Comparison of ENCODE assay signal across 39 cellular contexts in the genomic region with DNA sequence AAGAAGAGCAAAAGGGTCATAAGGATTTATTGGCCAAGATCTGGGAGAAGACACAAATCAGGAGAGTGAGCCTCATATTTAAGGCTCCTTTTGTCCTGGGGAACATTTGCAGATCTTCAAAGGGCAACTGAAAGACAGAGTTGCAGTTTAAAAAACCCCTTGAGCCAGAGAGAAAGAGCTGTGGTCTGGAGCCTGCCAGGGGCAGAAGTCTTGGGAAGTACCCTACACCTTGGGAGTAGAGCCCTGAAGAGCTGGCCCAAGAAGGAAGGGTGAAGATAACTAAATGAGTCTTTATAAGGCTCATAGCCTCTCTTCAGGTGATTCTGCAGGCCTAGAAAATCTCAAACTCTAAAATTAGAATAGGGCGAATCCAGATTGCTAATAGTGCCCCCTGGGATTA. TPM values are rescaled to one million over a fixed set of nuclear protein-coding genes. Genes with fewer than 3 reads are reported as not detected.
"Had no signal": no experiment of that assay in that cellular context is flagged by ENCODE, and none has a peak within 500 bp of the region (broad histone marks: within the 10 kb centered on the region; RNA-seq: fewer than 3 reads in every experiment).

No MANE protein-coding gene starts in this region.

- DNase-seq: Karpas-422, Kasumi-1, MG63, MM.1S, MV-4-11, NCI-H1048, NCI-H1092, NCI-H1092 treated with DMSO at 0.1 percent for 48 hours, NCI-H1105, NCI-H1105 treated with DMSO at 0.1 percent for 48 hours, NCI-H1417, NCI-H1417 treated with DMSO at 0.1 percent for 48 hours, NCI-H1436, NCI-H1436 treated with DMSO at 0.1 percent for 48 hours, NCI-H146, NCI-H1694, NCI-H1694 treated with DMSO at 0.1 percent for 48 hours, NCI-H187, NCI-H187 treated with DMSO at 0.1 percent for 48 hours, NCI-H1930, NCI-H2029, NCI-H2029 treated with DMSO at 0.1 percent for 48 hours, NCI-H2081, NCI-H2081 treated with DMSO at 0.1 percent for 48 hours, NCI-H2107, NCI-H2171, NCI-H2171 treated with DMSO at 0.1 percent for 48 hours, NCI-H2227 treated with DMSO at 0.1 percent for 48 hours, NCI-H226, NCI-H345, NCI-H446, NCI-H446 treated with DMSO at 0.1 percent for 48 hours, NCI-H510A, NCI-H510A treated with DMSO at 0.1 percent for 48 hours had no signal

- H3K4me2 ChIP-seq: KMS-11 had no signal

- H3K27me3 ChIP-seq: MG63 had no signal

- H3K4me3 ChIP-seq: MG63 had no signal

- H3K9me3 ChIP-seq: MG63 had no signal

- H3K9ac ChIP-seq: KMS-11 had no signal

- H3K27ac ChIP-seq: KMS-11 had no signal

- H3K36me3 ChIP-seq: MG63 had no signal

RNA-seq across cellular contexts. Expression of gene ERVFRD-1, which starts 40.0 kb away (rescaled TPM):
- total RNA-seq: LHCN-M2, M059J, MCF 10A, NCI-H460 had no signal
